Comparison of ENCODE assay signal across 1 cellular context in genomic region chr4:1541449-1542225, GRCh38.
TF ChIP-seq lines count a peak whose summit lies in the region.

No MANE protein-coding gene starts in this region.

TF ChIP-seq in K562, 482 proteins besides CTCF, POLR2A, EP300 and RAD21 (continued from another document):
- TF ChIP-seq HMGN3 (IDR thresholded peaks at IDR 0.05; ENCODE audit: borderline replicate concordance, extremely low read depth, insufficient read length, low read depth, low read length): no peak
- TF ChIP-seq RHOXF2B (CRISPR knock-in tag; conservative IDR thresholded peaks at IDR 0.05): no peak
- peak; percentile 64 to 72 for TF ChIP-seq NRF1 (conservative IDR thresholded peaks at IDR 0.05 in 1 of 2, IDR thresholded peaks at IDR 0.05 in 1 of 2)
